8 cellular contexts compared by ENCODE assay signal in the genomic region with DNA sequence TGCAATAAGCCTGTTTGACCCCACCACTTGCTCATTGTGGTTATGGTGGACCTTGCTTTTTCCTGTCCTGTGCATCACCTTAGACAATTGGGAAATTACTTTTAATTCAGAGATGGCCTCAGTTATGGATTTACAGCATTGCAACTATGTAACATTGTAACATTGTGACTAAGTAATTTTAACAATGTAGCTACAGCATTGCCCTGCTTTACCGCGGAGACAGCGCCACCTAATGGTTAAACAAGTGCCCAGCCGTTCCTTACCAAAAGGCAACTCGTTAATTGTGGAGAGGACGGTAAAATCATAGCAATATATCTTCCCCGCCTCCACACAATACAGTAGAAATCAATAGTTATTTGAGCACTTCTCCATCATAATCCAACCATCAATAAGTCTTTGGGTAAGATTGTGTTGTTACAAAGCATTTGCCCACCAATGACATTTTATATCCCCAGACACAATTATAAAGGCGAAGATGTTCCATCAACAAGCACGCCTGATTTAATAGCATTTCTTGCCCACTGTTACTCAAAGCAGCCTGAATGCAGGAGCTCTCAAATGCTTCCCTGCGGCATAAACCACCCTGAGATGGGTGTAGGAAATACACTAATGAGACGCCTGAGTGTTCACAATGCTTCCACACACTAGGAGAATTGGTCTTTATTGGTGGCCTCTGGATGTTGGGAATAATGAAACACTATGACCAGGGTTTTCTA.
A peak's percentile ranks its signal among the peaks of the same experiment; 100 is the strongest.
DNase-seq lines count a peak whose midpoint lies in the region; ATAC-seq and TF ChIP-seq lines count a peak whose summit lies in the region.

No MANE protein-coding gene starts in this region.

- WGBS in lung, 2 donors: 34 to 37% methylated on average over 11 of the region's 11 CpGs

- H3K36me3 ChIP-seq in BJ (ENCODE audit: control insufficient read depth, insufficient read depth, low read length) (no peaks in the 10 kb centered on the region), lung (ENCODE audit: control insufficient read depth in 2 of 2, insufficient read depth in 2 of 2, low read length in 2 of 2) (no peaks in the 10 kb centered on the region)

- H3K27me3 ChIP-seq in BJ (ENCODE audit: control insufficient read depth, insufficient read depth, low read length) (no peaks in the 10 kb centered on the region), lung (ENCODE audit: control insufficient read depth, insufficient read depth) (no peaks in the 10 kb centered on the region)

- DNase-seq in BJ (ENCODE audit: low read depth): peak; percentile 13
- DNase-seq in GM19240 (ENCODE audit: insufficient read length, low spot score): peak; percentile 36
- peak; percentile 44 for DNase-seq in NCI-H146 (lab: John Stamatoyannopoulos, UW)
- DNase-seq in activated CD4-positive, CD25-positive, alpha-beta regulatory T cell treated with anti-CD3 and anti-CD28 coated beads, Interleukin-2, amount 50 U/mL, for 16 hours (ENCODE audit: low read depth, low spot score): peak; percentile 24
- peak; percentile 76 for DNase-seq in dedifferentiated amniotic fluid mesenchymal stem cell (ENCODE audit: extremely low spot score)
- DNase-seq in lung (ENCODE audit: low spot score): peak; percentile 55
- peak; percentile 20 to 32 for DNase-seq in stimulated activated CD8-positive, alpha-beta memory T cell treated with anti-CD3 and anti-CD28 coated beads, Interleukin-2, amount 100 ng/mL, for 48 hours (ENCODE audit: low read depth in 2 of 2)
- DNase-seq in islet precursor cell: no peak

- H3K9me3 ChIP-seq in lung (ENCODE audit: control insufficient read depth in 2 of 2, insufficient read depth in 1 of 2, low read length in 1 of 2): no peaks in the 10 kb centered on the region

- POLR2A ChIA-PET in BJ (lab: Charles Lee): no interaction called here

- ATAC-seq in lung (ENCODE audit: insufficient read depth, low FRiP score): no peak

- H3K4me3 ChIP-seq in BJ (ENCODE audit: low read depth, low read length) (no peak overlapping the region), lung (no peak overlapping the region)

- CTCF ChIA-PET in BJ (lab: Yijun Ruan, JAX): interaction anchor here (0.5 to 13.9 kb wide), 20 partner anchors 10 to 188 kb away, joined by 3 to 246 read pairs (median 3); a partner anchor contains a TSS

- peaks cover 0 to 1% of the 10 kb centered on the region in 2 donors for H3K4me1 ChIP-seq in lung (ENCODE audit: control insufficient read depth in 2 of 2, insufficient read depth in 2 of 2, low read length in 2 of 2)

- no peak overlapping the region for H3K27ac ChIP-seq in lung (ENCODE audit: low read depth in 1 of 2, low read length in 1 of 2)

- TF ChIP-seq CTCF in BJ (IDR thresholded peaks at IDR 0.05; ENCODE audit: insufficient read depth, low read depth, low read length) (peak; percentile 95), lung (IDR thresholded peaks at IDR 0.05; ENCODE audit: control extremely low read depth, extremely low read depth) (peak; percentile 70)
